10 cellular contexts compared by ENCODE assay signal in genomic region chr22:43230571-43230970, GRCh38.
DNase-seq lines count a peak whose midpoint lies in the region; TF ChIP-seq lines count a peak whose summit lies in the region.
"Had no signal": no experiment of that assay in that cellular context is flagged by ENCODE, and none has a peak within 500 bp of the region (broad histone marks: within the 10 kb centered on the region; RNA-seq: fewer than 3 reads in every experiment).

No MANE protein-coding gene starts in this region.

- H3K4me1 ChIP-seq in BLaER1 (peaks cover 59% of the 10 kb centered on the region), HEK293 (ENCODE audit: control insufficient read depth, insufficient read depth, low read length) (no peaks in the 10 kb centered on the region)
- H3K4me1 ChIP-seq: A549 had no signal

- 0 out of 2 replicates have a peak overlapping the region, but pooled peaks have one; percentile 7 for H3K27ac ChIP-seq in BLaER1
- H3K27ac ChIP-seq in HEK293 (ENCODE audit: extremely low read depth, low read depth, low read length): no peak overlapping the region
- peak overlapping the region; percentile 10; the same call in 1 of the 2 replicates for H3K27ac ChIP-seq in VCaP
- H3K27ac ChIP-seq: 22Rv1, A549 had no signal

- H3K27me3 ChIP-seq in BLaER1: no peaks in the 10 kb centered on the region

- H3K36me3 ChIP-seq in BLaER1: no peaks in the 10 kb centered on the region
- no peaks in the 10 kb centered on the region for H3K36me3 ChIP-seq in HEK293 (ENCODE audit: control insufficient read depth in 2 of 2, insufficient read depth in 1 of 2, low read length in 2 of 2)

- TF ChIP-seq CTCF in HEK293 (tag by site-specific recombination; IDR thresholded peaks at IDR 0.05) (no peak), VCaP (conservative IDR thresholded peaks at IDR 0.05) (no peak), retinal pigment epithelial cell (conservative IDR thresholded peaks at IDR 0.05; ENCODE audit: low read depth, low read length) (no peak)

- DNase-seq in retinal pigment epithelial cell (ENCODE audit: low read depth) (peak; percentile 18), NCI-H1417 treated with DMSO at 0.1 percent for 48 hours (lab: John Stamatoyannopoulos, UW) (no peak), germinal center (ENCODE audit: low spot score) (no peak), HK-2 (ENCODE audit: unreplicated experiment) (no peak)
- DNase-seq: GF-D8 had no signal

- H3K9me3 ChIP-seq in BLaER1: no peaks in the 10 kb centered on the region
- H3K9me3 ChIP-seq in HEK293 (ENCODE audit: control insufficient read depth, insufficient read depth, low read depth, low read length): no peaks in the 10 kb centered on the region
- H3K9me3 ChIP-seq: A549 had no signal

- H3K4me2 ChIP-seq in BLaER1: peak overlapping the region; percentile 76
- H3K4me2 ChIP-seq: A549 had no signal

- POLR2A ChIA-PET in HEK293 (lab: Yijun Ruan, JAX): interaction anchor here (0.6 kb wide), 1 partner anchor 88 kb away, joined by 8 read pairs; no protein-coding TSS in a partner anchor

- no peak overlapping the region for H3K9ac ChIP-seq in BLaER1

- H3K4me3 ChIP-seq in BLaER1 (no peak overlapping the region), HEK293 (ENCODE audit: low read depth, low read length) (no peak overlapping the region), retinal pigment epithelial cell (ENCODE audit: low read length) (no peak overlapping the region)
- H3K4me3 ChIP-seq: A549 had no signal

- H4K20me1 ChIP-seq in BLaER1: no peaks in the 10 kb centered on the region

- CTCF ChIA-PET in HEK293 (lab: Yijun Ruan, JAX): interaction anchor here (0.6 to 11.6 kb wide), 9 partner anchors 8 to 662 kb away, joined by 3 to 152 read pairs (median 9); partner anchors contain the start of genes SCUBE1 and TTLL12

TF ChIP-seq in HEK293, 187 proteins besides CTCF, POLR2A, EP300 and RAD21:
- TF ChIP-seq ZBTB1 (tag by site-specific recombination; IDR thresholded peaks at IDR 0.05) (no peak), ZNF221 (tag by site-specific recombination; IDR thresholded peaks at IDR 0.05; ENCODE audit: borderline replicate concordance) (no peak), ZNF623 (tag by site-specific recombination; IDR thresholded peaks at IDR 0.05) (no peak)
- TF ChIP-seq, protein P1, sequence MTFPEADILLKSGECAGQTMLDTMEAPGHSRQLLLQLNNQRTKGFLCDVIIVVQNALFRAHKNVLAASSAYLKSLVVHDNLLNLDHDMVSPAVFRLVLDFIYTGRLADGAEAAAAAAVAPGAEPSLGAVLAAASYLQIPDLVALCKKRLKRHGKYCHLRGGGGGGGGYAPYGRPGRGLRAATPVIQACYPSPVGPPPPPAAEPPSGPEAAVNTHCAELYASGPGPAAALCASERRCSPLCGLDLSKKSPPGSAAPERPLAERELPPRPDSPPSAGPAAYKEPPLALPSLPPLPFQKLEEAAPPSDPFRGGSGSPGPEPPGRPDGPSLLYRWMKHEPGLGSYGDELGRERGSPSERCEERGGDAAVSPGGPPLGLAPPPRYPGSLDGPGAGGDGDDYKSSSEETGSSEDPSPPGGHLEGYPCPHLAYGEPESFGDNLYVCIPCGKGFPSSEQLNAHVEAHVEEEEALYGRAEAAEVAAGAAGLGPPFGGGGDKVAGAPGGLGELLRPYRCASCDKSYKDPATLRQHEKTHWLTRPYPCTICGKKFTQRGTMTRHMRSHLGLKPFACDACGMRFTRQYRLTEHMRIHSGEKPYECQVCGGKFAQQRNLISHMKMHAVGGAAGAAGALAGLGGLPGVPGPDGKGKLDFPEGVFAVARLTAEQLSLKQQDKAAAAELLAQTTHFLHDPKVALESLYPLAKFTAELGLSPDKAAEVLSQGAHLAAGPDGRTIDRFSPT (tag by site-specific recombination; IDR thresholded peaks at IDR 0.05): peak; percentile 43; the same call in 1 of the 2 replicates
